ENCODE assay signal across 23 cellular contexts in the genomic region with DNA sequence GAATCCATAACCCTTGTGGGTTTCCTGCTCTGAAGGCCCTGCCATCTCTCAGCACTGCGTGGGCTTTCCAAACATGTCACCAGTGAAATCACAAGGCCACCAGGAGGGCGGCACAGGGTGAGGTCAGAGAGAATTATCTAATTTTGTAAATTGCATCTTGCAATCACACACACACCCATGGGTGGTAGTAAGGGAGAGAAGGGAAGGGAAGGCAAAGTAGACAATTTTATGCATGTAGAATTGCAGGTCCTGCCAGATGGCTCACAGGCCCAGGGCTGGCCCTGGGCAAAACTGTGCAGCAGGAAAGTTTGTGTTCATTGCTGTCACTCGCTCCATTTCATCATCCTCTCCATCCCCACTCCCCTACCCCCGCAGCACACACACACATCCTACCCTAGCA. TPM values are rescaled to one million over a fixed set of nuclear protein-coding genes. Genes with fewer than 3 reads are reported as not detected.
"Had no signal": no experiment of that assay in that cellular context is flagged by ENCODE, and none has a peak within 500 bp of the region (broad histone marks: within the 10 kb centered on the region; RNA-seq: fewer than 3 reads in every experiment).

No MANE protein-coding gene starts in this region.

- H3K36me3 ChIP-seq: SJSA1 had no signal

- DNase-seq: Kasumi-1, MM.1S, NCI-H1092 treated with DMSO at 0.1 percent for 48 hours, NCI-H1436, NCI-H187, NCI-H2029 treated with DMSO at 0.1 percent for 48 hours, NCI-H2171 treated with DMSO at 0.1 percent for 48 hours, NCI-H2227 treated with DMSO at 0.1 percent for 48 hours, NCI-H524, NCI-H526 treated with DMSO at 0.1 percent for 48 hours, NCI-H774, Right ventricle myocardium superior, RPMI8226, SIG-M5 had no signal

- FAIRE-seq: HTR-8/SVneo, K562, RCC 7860 had no signal

- H3K27ac ChIP-seq: HL-60, KMS-11, SJSA1, SK-N-MC had no signal

- H3K4me1 Mint-ChIP-seq: IgD-negative memory B cell had no signal

- H3K4me3 Mint-ChIP-seq: IgD-negative memory B cell had no signal

- H3K4me3 ChIP-seq: K562, SJSA1, SK-N-MC had no signal

- H3K27me3 ChIP-seq: SJSA1 had no signal

- H3K4me1 ChIP-seq: SJSA1 had no signal

- H3K27ac Mint-ChIP-seq: IgD-negative memory B cell had no signal

- H3K9me3 ChIP-seq: SJSA1 had no signal

- H3K4me2 ChIP-seq: KMS-11 had no signal

- H3K9ac ChIP-seq: KMS-11 had no signal

- ATAC-seq: K562 had no signal

RNA-seq across cellular contexts. Expression of a gene that starts 21.0 kb away (rescaled TPM):
- total RNA-seq: K562, M059J had no signal
- polyA plus RNA-seq: IgD-negative memory B cell, K562 had no signal
